Comparison of ENCODE assay signal across 1 cellular context in genomic region chr14:68815288-68816182, GRCh38.
TF ChIP-seq lines count a peak whose summit lies in the region.

No MANE protein-coding gene starts in this region.

TF ChIP-seq in GM23338, 12 proteins besides CTCF, POLR2A, EP300 and RAD21 (continued from another document):
- TF ChIP-seq ZNF462 (CRISPR knock-in tag; IDR thresholded peaks at IDR 0.05), result no peak
